10 cellular contexts compared by ENCODE assay signal in genomic region chr17:2602597-2603017, GRCh38. TPM values are rescaled to one million over a fixed set of nuclear protein-coding genes. Genes with fewer than 3 reads are reported as not detected.
A peak's percentile ranks its signal among the peaks of the same experiment; 100 is the strongest.
DNase-seq lines count a peak whose midpoint lies in the region; ATAC-seq, FAIRE-seq and TF ChIP-seq lines count a peak whose summit lies in the region.
"Had no signal": no experiment of that assay in that cellular context is flagged by ENCODE, and none has a peak within 500 bp of the region (broad histone marks: within the 10 kb centered on the region; RNA-seq: fewer than 3 reads in every experiment).

No MANE protein-coding gene starts in this region.

- H3K4me1 ChIP-seq in endothelial cell of umbilical vein (ENCODE audit: control insufficient read depth, extremely low read depth, insufficient read depth, low read length) (peaks cover 14% of the 10 kb centered on the region), tibial artery (peaks cover 0 to 98% (median 56%) of the 10 kb centered on the region in 4 donors)

- CTCF ChIA-PET in activated CD4-positive, alpha-beta memory T cell treated with anti-CD3 and anti-CD28 coated beads for 36 hours (lab: Charles Lee), result no interaction called here
- CTCF ChIA-PET in activated CD4-positive, alpha-beta memory T cell treated with anti-CD3 and anti-CD28 coated beads, Interleukin-2, amount 10 ng/mL, durations not matched to agents 7 days and 5 days (lab: Charles Lee), result no interaction called here
- CTCF ChIA-PET in endothelial cell of umbilical vein (lab: Charles Lee), result no interaction called here

- no peaks in the 10 kb centered on the region for H3K9me3 ChIP-seq in endothelial cell of umbilical vein (replicated peaks; ENCODE audit: control insufficient read depth, insufficient read depth, low read length)
- H3K9me3 ChIP-seq in tibial artery, result no peaks in the 10 kb centered on the region

- peaks cover 9% of the 10 kb centered on the region for H3K36me3 Mint-ChIP-seq in activated CD4-positive, alpha-beta memory T cell treated with anti-CD3 and anti-CD28 coated beads for 36 hours
- H3K36me3 Mint-ChIP-seq in activated CD4-positive, alpha-beta memory T cell treated with anti-CD3 and anti-CD28 coated beads, Interleukin-2, amount 10 ng/mL, durations not matched to agents 7 days and 5 days (ENCODE audit: low read depth), result peaks cover 28% of the 10 kb centered on the region
- peaks cover 54% of the 10 kb centered on the region for H3K36me3 Mint-ChIP-seq in stimulated activated effector memory CD8-positive, alpha-beta T cell treated with anti-CD3 and anti-CD28 coated beads, Interleukin-12 subunit alpha, Interleukin-12 subunit beta, amount 100 ng/mL, for 72 hours

- H3K36me3 ChIP-seq in endothelial cell of umbilical vein (ENCODE audit: control insufficient read depth in 2 of 2, extremely low read depth in 1 of 2, insufficient read depth in 2 of 2, low read length in 2 of 2) (no peaks in the 10 kb centered on the region), tibial artery (no peaks in the 10 kb centered on the region), H7 (replicated peaks; ENCODE audit: control insufficient read depth, insufficient read depth, low read length) (no peaks in the 10 kb centered on the region)

- dilution Hi-C loops in endothelial cell of umbilical vein (cut with MboI; ENCODE audit: extremely low pct_ligation_motif_present, low sequenced_read_pairs), result no loop called here

- peaks cover 61% of the 10 kb centered on the region for H3K4me1 Mint-ChIP-seq in activated CD4-positive, alpha-beta memory T cell treated with anti-CD3 and anti-CD28 coated beads for 36 hours (ENCODE audit: low read depth)
- peaks cover 45% of the 10 kb centered on the region for H3K4me1 Mint-ChIP-seq in activated CD4-positive, alpha-beta memory T cell treated with anti-CD3 and anti-CD28 coated beads, Interleukin-2, amount 10 ng/mL, durations not matched to agents 7 days and 5 days
- H3K4me1 Mint-ChIP-seq in stimulated activated effector memory CD8-positive, alpha-beta T cell treated with anti-CD3 and anti-CD28 coated beads, Interleukin-12 subunit alpha, Interleukin-12 subunit beta, amount 100 ng/mL, for 72 hours, result peaks cover 52% of the 10 kb centered on the region

- H3K4me3 ChIP-seq in endothelial cell of umbilical vein (replicated peaks in 1 of 3; ENCODE audit: insufficient read depth in 1 of 3, low read depth in 1 of 3, low read length in 3 of 3), result no peak overlapping the region
- H3K4me3 ChIP-seq in tibial artery, result no peak overlapping the region
- no peak overlapping the region for H3K4me3 ChIP-seq in H7 (ENCODE audit: insufficient read depth, low read depth, low read length)

- no peak overlapping the region for H3K4me3 Mint-ChIP-seq in activated CD4-positive, alpha-beta memory T cell treated with anti-CD3 and anti-CD28 coated beads for 36 hours
- H3K4me3 Mint-ChIP-seq in activated CD4-positive, alpha-beta memory T cell treated with anti-CD3 and anti-CD28 coated beads, Interleukin-2, amount 10 ng/mL, durations not matched to agents 7 days and 5 days, result no peak overlapping the region
- no peak overlapping the region for H3K4me3 Mint-ChIP-seq in stimulated activated effector memory CD8-positive, alpha-beta T cell treated with anti-CD3 and anti-CD28 coated beads, Interleukin-12 subunit alpha, Interleukin-12 subunit beta, amount 100 ng/mL, for 72 hours
- H3K4me3 Mint-ChIP-seq: activated B cell treated with CpG ODN at 0.5 μM for 24 hours had no signal

- H3K27ac Mint-ChIP-seq in activated CD4-positive, alpha-beta memory T cell treated with anti-CD3 and anti-CD28 coated beads for 36 hours, result peak overlapping the region; percentile 40
- no peak overlapping the region for H3K27ac Mint-ChIP-seq in activated CD4-positive, alpha-beta memory T cell treated with anti-CD3 and anti-CD28 coated beads, Interleukin-2, amount 10 ng/mL, durations not matched to agents 7 days and 5 days
- peak overlapping the region; percentile 9 for H3K27ac Mint-ChIP-seq in stimulated activated effector memory CD8-positive, alpha-beta T cell treated with anti-CD3 and anti-CD28 coated beads, Interleukin-12 subunit alpha, Interleukin-12 subunit beta, amount 100 ng/mL, for 72 hours
- H3K27ac Mint-ChIP-seq: activated B cell treated with CpG ODN at 0.5 μM for 24 hours had no signal

- peaks cover 37% of the 10 kb centered on the region for H4K20me1 ChIP-seq in endothelial cell of umbilical vein (replicated peaks; ENCODE audit: control insufficient read depth, extremely low read depth, insufficient read depth, low read length)

- H2AFZ ChIP-seq in endothelial cell of umbilical vein (ENCODE audit: low read depth, low read length), result no peak overlapping the region

- BruUV-seq in endothelial cell of umbilical vein (replicated peaks; lab: Mats Ljungman, UMichigan), result no TSS peak

- no peaks in the 10 kb centered on the region for H3K27me3 Mint-ChIP-seq in activated CD4-positive, alpha-beta memory T cell treated with anti-CD3 and anti-CD28 coated beads for 36 hours
- H3K27me3 Mint-ChIP-seq in activated CD4-positive, alpha-beta memory T cell treated with anti-CD3 and anti-CD28 coated beads, Interleukin-2, amount 10 ng/mL, durations not matched to agents 7 days and 5 days, result no peaks in the 10 kb centered on the region
- H3K27me3 Mint-ChIP-seq: activated B cell treated with CpG ODN at 0.5 μM for 24 hours had no signal

- no peaks in the 10 kb centered on the region for H3K27me3 ChIP-seq in endothelial cell of umbilical vein (ENCODE audit: control insufficient read depth in 2 of 2, insufficient read depth in 2 of 2, low read length in 2 of 2)
- H3K27me3 ChIP-seq in tibial artery, result no peaks in the 10 kb centered on the region
- no peaks in the 10 kb centered on the region for H3K27me3 ChIP-seq in H7 (ENCODE audit: control insufficient read depth, insufficient read depth, low read length)

- H3K9me3 Mint-ChIP-seq in activated CD4-positive, alpha-beta memory T cell treated with anti-CD3 and anti-CD28 coated beads for 36 hours, result no peaks in the 10 kb centered on the region
- no peaks in the 10 kb centered on the region for H3K9me3 Mint-ChIP-seq in activated CD4-positive, alpha-beta memory T cell treated with anti-CD3 and anti-CD28 coated beads, Interleukin-2, amount 10 ng/mL, durations not matched to agents 7 days and 5 days
- H3K9me3 Mint-ChIP-seq in stimulated activated effector memory CD8-positive, alpha-beta T cell treated with anti-CD3 and anti-CD28 coated beads, Interleukin-12 subunit alpha, Interleukin-12 subunit beta, amount 100 ng/mL, for 72 hours, result no peaks in the 10 kb centered on the region
- H3K9me3 Mint-ChIP-seq: activated B cell treated with CpG ODN at 0.5 μM for 24 hours had no signal

- no peak for TF ChIP-seq POLR2A in endothelial cell of umbilical vein (IDR thresholded peaks at IDR 0.05; ENCODE audit: low read depth, low read length)

- ATAC-seq in stimulated activated effector memory CD8-positive, alpha-beta T cell treated with anti-CD3 and anti-CD28 coated beads, Interleukin-12 subunit alpha, Interleukin-12 subunit beta, amount 100 ng/mL, for 72 hours, result peak; percentile 69

- H3K27ac ChIP-seq in endothelial cell of umbilical vein (ENCODE audit: insufficient read depth, low read depth, low read length) (peak overlapping the region; percentile 20), tibial artery (peak overlapping the region in 1 of 2 donors; percentile 10)

- DNase-seq in activated CD4-positive, alpha-beta memory T cell treated with anti-CD3 and anti-CD28 coated beads for 36 hours, result peak; percentile 26
- DNase-seq in activated CD4-positive, alpha-beta memory T cell treated with anti-CD3 and anti-CD28 coated beads, Interleukin-2, amount 10 ng/mL, durations not matched to agents 7 days and 5 days, result no peak
- peak; percentile 66 for DNase-seq in NCI-H510A treated with DMSO at 0.1 percent for 48 hours (lab: John Stamatoyannopoulos, UW)
- peak; percentile 24 for DNase-seq in endothelial cell of umbilical vein (ENCODE audit: low read depth, low spot score)
- no peak for DNase-seq in stimulated activated effector memory CD8-positive, alpha-beta T cell treated with anti-CD3 and anti-CD28 coated beads, Interleukin-12 subunit alpha, Interleukin-12 subunit beta, amount 100 ng/mL, for 72 hours (ENCODE audit: low spot score in 2 of 2)
- no peak for DNase-seq in tibial artery
- no peak for DNase-seq in H7
- no peak for DNase-seq in urothelium cell line (ENCODE audit: low spot score)
- DNase-seq: activated B cell treated with CpG ODN at 0.5 μM for 24 hours, amniotic stem cell had no signal

- peak overlapping the region; percentile 41 for H3K4me2 ChIP-seq in endothelial cell of umbilical vein (ENCODE audit: insufficient read depth, low read length)

- H3K9me1 ChIP-seq in endothelial cell of umbilical vein (replicated peaks; ENCODE audit: control insufficient read depth, extremely low read depth, insufficient read depth, low read length), result no peaks in the 10 kb centered on the region

- peaks cover 100% of the 10 kb centered on the region for H3K79me2 ChIP-seq in endothelial cell of umbilical vein (ENCODE audit: control insufficient read depth, insufficient read depth, low read length)

- TF ChIP-seq CTCF in endothelial cell of umbilical vein (IDR thresholded peaks at IDR 0.05; ENCODE audit: extremely low read depth in 1 of 2, insufficient read depth in 1 of 2, low read depth in 1 of 2, low read length in 2 of 2) (no peak), tibial artery (IDR thresholded peaks at IDR 0.05) (no peak)

- H3K9ac ChIP-seq in endothelial cell of umbilical vein (replicated peaks; ENCODE audit: extremely low read depth, insufficient read depth, low read length), result no peak overlapping the region

- intact Hi-C loops in activated CD4-positive, alpha-beta memory T cell treated with anti-CD3 and anti-CD28 coated beads for 36 hours (cut with micrococcal nuclease), result no loop called here
- intact Hi-C loops in endothelial cell of umbilical vein (cut with micrococcal nuclease) (no loop called here), tibial artery (cut with DNase I; ENCODE audit: low total_unique reads) (no loop called here)

- no peak for FAIRE-seq in endothelial cell of umbilical vein (lab: Jason Lieb, UNC)
- no peak for FAIRE-seq in urothelium cell line (lab: Jason Lieb, UNC)

- POLR2A ChIA-PET in activated CD4-positive, alpha-beta memory T cell treated with anti-CD3 and anti-CD28 coated beads for 36 hours (lab: Charles Lee), result no interaction called here
- POLR2A ChIA-PET in activated CD4-positive, alpha-beta memory T cell treated with anti-CD3 and anti-CD28 coated beads, Interleukin-2, amount 10 ng/mL, durations not matched to agents 7 days and 5 days (lab: Charles Lee), result interaction anchor here (1.1 kb wide), 1 partner anchor 10 kb away, joined by 3 read pairs; the partner anchor contains the start of gene PAFAH1B1
- POLR2A ChIA-PET in endothelial cell of umbilical vein (lab: Charles Lee), result no interaction called here

RNA-seq across cellular contexts. Expression of gene PAFAH1B1, which starts 9.2 kb away (rescaled TPM):
- 100 to 1,000 TPM; 170 to 173 TPM for total RNA-seq in activated CD4-positive, alpha-beta memory T cell treated with anti-CD3 and anti-CD28 coated beads for 36 hours
- total RNA-seq in activated CD4-positive, alpha-beta memory T cell treated with anti-CD3 and anti-CD28 coated beads, Interleukin-2, amount 10 ng/mL, durations not matched to agents 7 days and 5 days, result 100 to 1,000 TPM; 183 to 186 TPM
- total RNA-seq in endothelial cell of umbilical vein, result 153 and 158 TPM in 2 replicates
- 46.4 and 46.5 TPM in 2 replicates for polyA plus RNA-seq in endothelial cell of umbilical vein
- polyA plus RNA-seq in endothelial cell of umbilical vein (2011; cell fraction: cytosol; rRNA removed), result 64.7 and 69.4 TPM in 2 replicates
- polyA plus RNA-seq in endothelial cell of umbilical vein (2011; cell fraction: nucleus; rRNA removed), result 81.8 and 105 TPM in 2 replicates
- polyA plus RNA-seq in endothelial cell of umbilical vein (2012), result 117 and 174 TPM in 2 replicates
- polyA minus RNA-seq in endothelial cell of umbilical vein, result 130 and 171 TPM in 2 replicates
- polyA minus RNA-seq in endothelial cell of umbilical vein (2011; cell fraction: cytosol; rRNA and poly(A)+ RNA removed), result 50.3 TPM
- 71.7 and 110 TPM in 2 replicates for polyA minus RNA-seq in endothelial cell of umbilical vein (2011; cell fraction: nucleus; rRNA and poly(A)+ RNA removed)
- total RNA-seq in H7 (2014; rRNA removed; shearing (Covaris generic)), result 79.6 and 107 TPM in 2 replicates

Comparison
In these comparisons a context has a peak if more than half of its experiments do, and no peak if none do; other contexts are left out.
1. DNase-seq: peak in activated CD4-positive, alpha-beta memory T cell treated with anti-CD3 and anti-CD28 coated beads for 36 hours (single experiment), NCI-H510A treated with DMSO at 0.1 percent for 48 hours (single experiment) and endothelial cell of umbilical vein (single experiment); none in activated CD4-positive, alpha-beta memory T cell treated with anti-CD3 and anti-CD28 coated beads, Interleukin-2, amount 10 ng/mL, durations not matched to agents 7 days and 5 days (single experiment), stimulated activated effector memory CD8-positive, alpha-beta T cell treated with anti-CD3 and anti-CD28 coated beads, Interleukin-12 subunit alpha, Interleukin-12 subunit beta, amount 100 ng/mL, for 72 hours (0 of 2), tibial artery (0 of 2), H7 (single experiment) and urothelium cell line (single experiment).